35 cellular contexts compared by ENCODE assay signal in the genomic region with DNA sequence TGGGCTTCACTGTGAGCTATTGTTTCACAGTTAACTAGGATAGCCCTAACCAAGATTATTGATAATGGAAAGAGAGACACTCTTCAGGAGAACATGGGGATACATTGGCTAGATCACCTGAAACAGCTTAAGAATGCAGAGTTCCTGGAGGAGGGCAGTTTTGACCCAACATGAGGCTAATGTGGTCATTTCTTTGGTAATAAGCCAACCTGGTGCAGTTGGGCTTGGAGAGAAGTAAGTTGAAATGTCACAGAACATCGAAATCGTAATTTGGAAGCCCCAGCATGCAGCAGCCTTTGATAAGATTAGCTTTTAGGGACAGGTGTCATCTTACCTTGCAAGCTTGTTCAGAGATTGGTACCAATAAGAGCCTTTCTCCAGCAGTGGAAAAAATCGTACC.
"Had no signal": no experiment of that assay in that cellular context is flagged by ENCODE, and none has a peak within 500 bp of the region (broad histone marks: within the 10 kb centered on the region; RNA-seq: fewer than 3 reads in every experiment).

No MANE protein-coding gene starts in this region.

- H3K4me2 ChIP-seq: KMS-11 had no signal

- H3K4me3 ChIP-seq: MG63 had no signal

- H3K36me3 ChIP-seq: MG63 had no signal

- DNase-seq: Kasumi-1, KG1, MG63, MM.1S, MV-4-11, NCI-H1048, NCI-H1092, NCI-H1092 treated with DMSO at 0.1 percent for 48 hours, NCI-H1105, NCI-H1105 treated with DMSO at 0.1 percent for 48 hours, NCI-H1417, NCI-H1417 treated with DMSO at 0.1 percent for 48 hours, NCI-H1436, NCI-H1436 treated with DMSO at 0.1 percent for 48 hours, NCI-H146, NCI-H1694, NCI-H1694 treated with DMSO at 0.1 percent for 48 hours, NCI-H187, NCI-H187 treated with DMSO at 0.1 percent for 48 hours, NCI-H1930, NCI-H2029, NCI-H2029 treated with DMSO at 0.1 percent for 48 hours, NCI-H2081, NCI-H2081 treated with DMSO at 0.1 percent for 48 hours, NCI-H2107, NCI-H2171, NCI-H2171 treated with DMSO at 0.1 percent for 48 hours, NCI-H2227 treated with DMSO at 0.1 percent for 48 hours, NCI-H226, NCI-H345, NCI-H446, NCI-H446 treated with DMSO at 0.1 percent for 48 hours, NCI-H510A, NCI-H510A treated with DMSO at 0.1 percent for 48 hours had no signal

- H3K9me3 ChIP-seq: MG63 had no signal

- H3K27me3 ChIP-seq: MG63 had no signal

- H3K27ac ChIP-seq: KMS-11 had no signal

- H3K9ac ChIP-seq: KMS-11 had no signal
